26 cellular contexts compared by ENCODE assay signal in genomic region chr11:67493548-67494370, GRCh38. TPM values are rescaled to one million over a fixed set of nuclear protein-coding genes. Genes with fewer than 3 reads are reported as not detected.
"Had no signal": no experiment of that assay in that cellular context is flagged by ENCODE, and none has a peak within 500 bp of the region (broad histone marks: within the 10 kb centered on the region; RNA-seq: fewer than 3 reads in every experiment).

No MANE protein-coding gene starts in this region.

- H3K9me3 ChIP-seq: adrenal gland, ascending aorta, left lung, prostate gland, tibial artery had no signal

- H3K36me3 ChIP-seq: neural progenitor cell, prostate gland had no signal

- H3K4me3 Mint-ChIP-seq: immature natural killer cell; mesothelial cell of epicardium; naive thymus-derived CD8-positive, alpha-beta T cell; neural progenitor cell; stimulated activated naive CD8-positive, alpha-beta T cell treated with anti-CD3 and anti-CD28 coated beads, Interleukin-15, Interleukin-2, amounts not matched to agents 100 ng/mL and 50 ng/mL, for 24 hours had no signal

- H3K27ac ChIP-seq: adrenal gland, ascending aorta, brain microvascular endothelial cell, left lung, neural progenitor cell, prostate gland, tibial artery, WERI-Rb-1 had no signal

- H3K27me3 Mint-ChIP-seq: naive thymus-derived CD8-positive, alpha-beta T cell; stimulated activated naive CD8-positive, alpha-beta T cell treated with anti-CD3 and anti-CD28 coated beads, Interleukin-15, Interleukin-2, amounts not matched to agents 100 ng/mL and 50 ng/mL, for 24 hours had no signal

- H3K4me1 ChIP-seq: adrenal gland, ascending aorta, left lung, neural progenitor cell, prostate gland, tibial artery had no signal

- H3K27me3 ChIP-seq: adrenal gland, ascending aorta, brain microvascular endothelial cell, left lung, neural progenitor cell, tibial artery had no signal

- H3K4me3 ChIP-seq: adrenal gland, ascending aorta, left lung, neural progenitor cell, prostate gland, tibial artery had no signal

- H3K27ac Mint-ChIP-seq: immature natural killer cell; mesothelial cell of epicardium; neural progenitor cell; stimulated activated naive CD8-positive, alpha-beta T cell treated with anti-CD3 and anti-CD28 coated beads, Interleukin-15, Interleukin-2, amounts not matched to agents 100 ng/mL and 50 ng/mL, for 24 hours had no signal

- ATAC-seq: esophagus mucosa, left lung had no signal

- H3K9me3 Mint-ChIP-seq: activated naive CD4-positive, alpha-beta T cell treated with anti-CD3 and anti-CD28 coated beads, Interleukin-2, amount 50 U/mL, for 72 hours; immature natural killer cell; mesothelial cell of epicardium; naive thymus-derived CD8-positive, alpha-beta T cell; neural progenitor cell; stimulated activated naive CD8-positive, alpha-beta T cell treated with anti-CD3 and anti-CD28 coated beads, Interleukin-15, Interleukin-2, amounts not matched to agents 100 ng/mL and 50 ng/mL, for 24 hours had no signal

- H3K4me1 Mint-ChIP-seq: mesothelial cell of epicardium had no signal

- DNase-seq: activated CD4-positive, CD25-positive, alpha-beta regulatory T cell treated with anti-CD3 and anti-CD28 coated beads, Interleukin-2, amount 50 U/mL, for 72 hours; activated CD8-positive, alpha-beta memory T cell treated with anti-CD3 and anti-CD28 coated beads for 24 hours; adrenal gland; brain microvascular endothelial cell; caudate nucleus; dermis blood vessel endothelial cell; effector CD8-positive, alpha-beta T cell; foreskin melanocyte; immature natural killer cell; kidney glomerular epithelial cell; naive thymus-derived CD8-positive, alpha-beta T cell; stimulated activated CD4-positive, alpha-beta T cell treated with anti-CD3 and anti-CD28 coated beads, Interleukin-4, amount 100 ng/mL, for 24 hours had no signal

RNA-seq across cellular contexts. Expression of gene CABP2, which starts 29.5 kb away (rescaled TPM):
- total RNA-seq: activated naive CD4-positive, alpha-beta T cell treated with anti-CD3 and anti-CD28 coated beads, Interleukin-2, amount 50 U/mL, for 72 hours; adrenal gland; ascending aorta; dermis blood vessel endothelial cell; esophagus mucosa; left lung; lung microvascular endothelial cell; mesothelial cell of epicardium; naive thymus-derived CD8-positive, alpha-beta T cell; osteocyte; prostate gland; T-helper 2 cell treated with Interferon-gamma antibody and Interleukin-4, amounts not matched to agents 100 ng/mL and 5 ng/mL, for 36 hours; ureter had no signal
